In genomic region chr1:218460367-218460766, GRCh38 we compare ENCODE assay signal across 8 cellular contexts.
DNase-seq lines count a peak whose midpoint lies in the region.

No MANE protein-coding gene starts in this region.

- in situ Hi-C loops in ACHN (cut with HindIII; ENCODE audit: low pct_ligation_motif_present, low pct_unique_long_range_greater_than_20kb, low sequenced_read_pairs) = no loop called here

- H3K27ac ChIP-seq in muscle layer of duodenum (ENCODE audit: low read length) = peak overlapping the region; percentile 73

- H3K36me3 ChIP-seq in muscle layer of duodenum (ENCODE audit: control insufficient read depth in 1 of 2, insufficient read depth in 2 of 2, low read length in 2 of 2) = no peaks in the 10 kb centered on the region

- DNase-seq in ACHN (peak; percentile 59), M059J (ENCODE audit: low read depth) (peak; percentile 98), ecto neural progenitor cell (ENCODE audit: low spot score) (peak; percentile 60), germinal center (ENCODE audit: low spot score) (no peak), GF-D8 (lab: John Stamatoyannopoulos, UW) (no peak)
- no peak for DNase-seq in activated CD4-positive, alpha-beta T cell treated with anti-CD3 and anti-CD28 coated beads for 48 hours
- no peak for DNase-seq in activated naive CD4-positive, alpha-beta T cell treated with anti-CD3 and anti-CD28 coated beads, Interleukin-2, amount 50 U/mL, for 16 hours

- peaks cover 18 to 26% of the 10 kb centered on the region in 2 donors for H3K4me1 ChIP-seq in muscle layer of duodenum (ENCODE audit: control insufficient read depth in 1 of 2, insufficient read depth in 2 of 2, low read length in 2 of 2)

- peak overlapping the region; percentile 16 to 17 for H3K4me3 ChIP-seq in muscle layer of duodenum (ENCODE audit: low read depth in 1 of 2, low read length in 2 of 2)

- H3K9me3 ChIP-seq in muscle layer of duodenum (ENCODE audit: control insufficient read depth in 1 of 2, low read length in 2 of 2) = no peaks in the 10 kb centered on the region

- H3K27me3 ChIP-seq in muscle layer of duodenum (ENCODE audit: low read depth, low read length) = no peaks in the 10 kb centered on the region

Comparison
In these comparisons a context has a peak if more than half of its experiments do, and no peak if none do; other contexts are left out.
1. DNase-seq: peak in ACHN (single experiment), M059J (single experiment) and ecto neural progenitor cell (single experiment); none in germinal center (single experiment), activated CD4-positive, alpha-beta T cell treated with anti-CD3 and anti-CD28 coated beads for 48 hours (single experiment), activated naive CD4-positive, alpha-beta T cell treated with anti-CD3 and anti-CD28 coated beads, Interleukin-2, amount 50 U/mL, for 16 hours (single experiment) and GF-D8 (single experiment).